In genomic region chr4:38667005-38667771, GRCh38 we compare ENCODE assay signal across 1 cellular context.
TF ChIP-seq lines count a peak whose summit lies in the region.

No MANE protein-coding gene starts in this region.

TF ChIP-seq in HepG2, 621 proteins besides CTCF, POLR2A, EP300 and RAD21 (continued from another document and continues in another):
- peak; percentile 78; the same call in 1 of the 2 replicates for TF ChIP-seq ZNF503 (CRISPR knock-in tag; IDR thresholded peaks at IDR 0.05)
- TF ChIP-seq HDAC1 (CRISPR knock-in tag; IDR thresholded peaks at IDR 0.05), result peak; percentile 75
- TF ChIP-seq CENPBD1 (CRISPR knock-in tag; IDR thresholded peaks at IDR 0.05; ENCODE audit: borderline replicate concordance, low read depth), result no peak
- no peak for TF ChIP-seq MTF1 (CRISPR knock-in tag; IDR thresholded peaks at IDR 0.05)
- 0 out of 2 replicates have a peak, but pooled peaks have one; percentile 29 for TF ChIP-seq RERE (CRISPR knock-in tag; IDR thresholded peaks at IDR 0.05; ENCODE audit: low read depth)
- peak; percentile 84 for TF ChIP-seq PITX1 (CRISPR knock-in tag; IDR thresholded peaks at IDR 0.05)
- peak; percentile 91 for TF ChIP-seq CEBPB (IDR thresholded peaks at IDR 0.05; ENCODE audit: borderline replicate concordance, low read depth, low read length)
- no peak for TF ChIP-seq ZNF510 (CRISPR knock-in tag; IDR thresholded peaks at IDR 0.05; ENCODE audit: low read depth)
- no peak for TF ChIP-seq LRRFIP1 (CRISPR knock-in tag; conservative IDR thresholded peaks at IDR 0.05)
- TF ChIP-seq NR2C2 (CRISPR knock-in tag; IDR thresholded peaks at IDR 0.05; ENCODE audit: borderline replicate concordance), result peak; percentile 49; the same call in 1 of the 2 replicates
- peak; percentile 81 for TF ChIP-seq ZNF317 (CRISPR knock-in tag; IDR thresholded peaks at IDR 0.05)
- 0 out of 2 replicates have a peak, but pooled peaks have one; percentile 42 for TF ChIP-seq ZBTB37 (CRISPR knock-in tag; IDR thresholded peaks at IDR 0.05)
- TF ChIP-seq ZNF850 (CRISPR knock-in tag; conservative IDR thresholded peaks at IDR 0.05), result 0 out of 2 replicates have a peak, but pooled peaks have one; percentile 28
- TF ChIP-seq ZNF17 (CRISPR knock-in tag; IDR thresholded peaks at IDR 0.05), result no peak
- peak; percentile 63 for TF ChIP-seq ZNF18 (CRISPR knock-in tag; IDR thresholded peaks at IDR 0.05; ENCODE audit: insufficient replicate concordance)
- TF ChIP-seq ATF2 (CRISPR knock-in tag; IDR thresholded peaks at IDR 0.05), result peak; percentile 95
- TF ChIP-seq TEAD3 (CRISPR knock-in tag; optimal IDR thresholded peaks at IDR 0.05; ENCODE audit: borderline replicate concordance), result peak; percentile 98
- TF ChIP-seq HNF4G (IDR thresholded peaks at IDR 0.05; ENCODE audit: borderline replicate concordance, low read depth, low read length), result no peak
- peak; percentile 34; the same call in 1 of the 2 replicates for TF ChIP-seq HNF4G (CRISPR knock-in tag; IDR thresholded peaks at IDR 0.05; ENCODE audit: borderline replicate concordance, low read depth)
- peak; percentile 94 for TF ChIP-seq SAP130 (CRISPR knock-in tag; IDR thresholded peaks at IDR 0.05; ENCODE audit: low read depth)
- no peak for TF ChIP-seq ZEB1 (IDR thresholded peaks at IDR 0.05; ENCODE audit: insufficient replicate concordance, low read depth)
- no peak; a peak in 1 of 4 replicates for TF ChIP-seq MAFK (conservative IDR thresholded peaks at IDR 0.05 in 1 of 2, IDR thresholded peaks at IDR 0.05 in 1 of 2; ENCODE audit: low read length in 2 of 2)
- TF ChIP-seq NR2F6 (IDR thresholded peaks at IDR 0.05), result 0 out of 2 replicates have a peak, but pooled peaks have one; percentile 35
- TF ChIP-seq NR2F6 (CRISPR knock-in tag; IDR thresholded peaks at IDR 0.05), result no peak; the same call in 1 of the 2 replicates
- peak; percentile 63 for TF ChIP-seq FOXK2 (IDR thresholded peaks at IDR 0.05)
- TF ChIP-seq MED13 (CRISPR knock-in tag; IDR thresholded peaks at IDR 0.05), result peak; percentile 90
- TF ChIP-seq ATF1 (CRISPR knock-in tag; IDR thresholded peaks at IDR 0.05), result peak; percentile 57
- TF ChIP-seq TSC22D2 (CRISPR knock-in tag; IDR thresholded peaks at IDR 0.05; ENCODE audit: borderline replicate concordance), result no peak; the same call in 1 of the 2 replicates
- TF ChIP-seq ZNF660 (CRISPR knock-in tag; IDR thresholded peaks at IDR 0.05; ENCODE audit: borderline replicate concordance, low read depth), result no peak
- no peak for TF ChIP-seq NONO (IDR thresholded peaks at IDR 0.05)
- TF ChIP-seq NONO (CRISPR knock-in tag; conservative IDR thresholded peaks at IDR 0.05), result peak; percentile 73
- peak; percentile 25; the same call in 1 of the 2 replicates for TF ChIP-seq ZNF205 (CRISPR knock-in tag; IDR thresholded peaks at IDR 0.05)
- TF ChIP-seq ZNF331 (CRISPR knock-in tag; IDR thresholded peaks at IDR 0.05), result peak; percentile 78
- peak; percentile 60 for TF ChIP-seq ZNF501 (CRISPR knock-in tag; IDR thresholded peaks at IDR 0.05)
- peak; percentile 74 for TF ChIP-seq CREB1 (IDR thresholded peaks at IDR 0.05)
- peak; percentile 84 for TF ChIP-seq CREB1 (CRISPR knock-in tag; IDR thresholded peaks at IDR 0.05)
- 0 out of 2 replicates have a peak, but pooled peaks have one; percentile 12 for TF ChIP-seq KDM6A (CRISPR knock-in tag; IDR thresholded peaks at IDR 0.05; ENCODE audit: low read depth)
- TF ChIP-seq ZNF547 (CRISPR knock-in tag; IDR thresholded peaks at IDR 0.05), result 0 out of 2 replicates have a peak, but pooled peaks have one; percentile 47
- TF ChIP-seq ARID5B (CRISPR knock-in tag; IDR thresholded peaks at IDR 0.05), result peak; percentile 89
- TF ChIP-seq TCF7L2 (IDR thresholded peaks at IDR 0.05; ENCODE audit: low read depth, low read length), result no peak
- 0 out of 2 replicates have a peak, but pooled peaks have one; percentile 39 for TF ChIP-seq ZSCAN12 (CRISPR knock-in tag; IDR thresholded peaks at IDR 0.05)
- TF ChIP-seq SP1 (IDR thresholded peaks at IDR 0.05), result no peak
- no peak for TF ChIP-seq SP1 (CRISPR knock-in tag; IDR thresholded peaks at IDR 0.05)
